ENCODE assay signal across 25 cellular contexts in the genomic region with DNA sequence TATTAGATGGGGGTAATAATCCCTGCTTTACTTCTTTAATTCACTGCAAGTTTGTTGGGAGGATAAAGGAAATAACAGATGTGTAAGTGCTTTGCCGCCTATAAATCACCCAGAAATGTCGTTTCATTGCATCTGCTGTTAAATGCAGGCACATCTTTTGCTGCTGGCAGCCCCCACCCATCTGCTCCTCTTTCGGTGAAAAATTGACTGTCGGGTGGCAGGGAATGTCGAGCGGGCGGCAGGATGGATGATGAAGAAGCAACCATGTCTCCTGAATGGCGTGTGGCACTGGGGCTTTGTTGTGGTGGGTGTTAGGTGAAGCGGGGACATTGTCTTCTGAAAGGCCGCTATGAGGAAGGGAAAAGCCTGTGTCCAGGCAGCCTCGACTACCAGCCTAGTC. TPM values are rescaled to one million over a fixed set of nuclear protein-coding genes. Genes with fewer than 3 reads are reported as not detected.
DNase-seq lines count a peak whose midpoint lies in the region; FAIRE-seq and TF ChIP-seq lines count a peak whose summit lies in the region.
"Had no signal": no experiment of that assay in that cellular context is flagged by ENCODE, and none has a peak within 500 bp of the region (broad histone marks: within the 10 kb centered on the region; RNA-seq: fewer than 3 reads in every experiment).

No MANE protein-coding gene starts in this region.

- H4K91ac ChIP-seq in H1 (replicated peaks; ENCODE audit: insufficient read length, low read length) = no peak overlapping the region

- TF ChIP-seq CTCF in H1 (IDR thresholded peaks at IDR 0.05; ENCODE audit: control extremely low read depth in 1 of 3, insufficient read depth in 1 of 3, low read depth in 1 of 3, low read length in 3 of 3) (no peak), GM10266 (IDR thresholded peaks at IDR 0.05; ENCODE audit: control insufficient read depth, insufficient read depth, low read depth, missing control alignments) (no peak), lower leg skin (IDR thresholded peaks at IDR 0.05) (no peak)

- no peak overlapping the region for H3K9ac ChIP-seq in H1 (replicated peaks in 1 of 4; ENCODE audit: extremely low read depth in 1 of 4, low read depth in 3 of 4, low read length in 3 of 4)
- H3K9ac ChIP-seq: GM23248 had no signal

- DNase-seq in DMS 273 (lab: John Stamatoyannopoulos, UW; ENCODE audit: unreplicated experiment) (peak; percentile 78), NCI-H2171 (lab: John Stamatoyannopoulos, UW) (peak; percentile 26), NCI-H82 (lab: John Stamatoyannopoulos, UW) (peak; percentile 98), H1 (ENCODE audit: low read depth in 1 of 2, low spot score in 2 of 2) (no peak), ecto neural progenitor cell (ENCODE audit: low spot score) (no peak), glomerular visceral epithelial cell (ENCODE audit: extremely low spot score) (no peak), GM10266 (ENCODE audit: extremely low spot score) (no peak), lower leg skin (ENCODE audit: low spot score in 2 of 2) (no peak)
- DNase-seq: AML-193; Caco-2; CD4-positive, alpha-beta T cell; DMS79 treated with DMSO at 0.1 percent for 48 hours; GF-D8; GM23248; HCEC 1CT; IMR-90 had no signal

- no peak overlapping the region for H3K56ac ChIP-seq in H1 (replicated peaks; ENCODE audit: insufficient read length, low read depth, low read length)

- no peak overlapping the region for H3K4me2 ChIP-seq in H1 (ENCODE audit: insufficient read depth in 1 of 2, low read depth in 2 of 2, low read length in 2 of 2)
- H3K4me2 ChIP-seq: A549 had no signal

- H3K9me3 ChIP-seq in H1 (ENCODE audit: insufficient read depth in 2 of 2, low read depth in 1 of 2, low read length in 1 of 2) = no peaks in the 10 kb centered on the region
- H3K9me3 ChIP-seq: A549, Caco-2 had no signal

- TF ChIP-seq RAD21 in H1 (IDR thresholded peaks at IDR 0.05 in 1 of 2, conservative IDR thresholded peaks at IDR 0.05 in 1 of 2; ENCODE audit: low read depth in 2 of 2, low read length in 2 of 2) = no peak

- H2BK5ac ChIP-seq in H1 (ENCODE audit: low read depth, low read length) = no peak overlapping the region

- no peak for FAIRE-seq in H1 (lab: Jason Lieb, UNC)
- FAIRE-seq: D721Med, GM12891, GM19239, H54, HTR-8/SVneo had no signal

- POLR2A ChIA-PET in H1 (lab: Charles Lee; ENCODE audit: partially characterized antibody) = no interaction called here

- no peaks in the 10 kb centered on the region for H4K20me1 ChIP-seq in H1 (replicated peaks in 1 of 2; ENCODE audit: control insufficient read depth in 1 of 2, insufficient read depth in 2 of 2, low read length in 2 of 2)

- peak overlapping the region; percentile 93; the same call in 1 of the 2 replicates for H2AFZ ChIP-seq in H1 (ENCODE audit: low read length)
- H2AFZ ChIP-seq: GM23248 had no signal

- no peaks in the 10 kb centered on the region for H3K36me3 ChIP-seq in H1 (ENCODE audit: control insufficient read depth in 2 of 4, insufficient read depth in 4 of 4, low read length in 3 of 4)

- WGBS in H1 (ENCODE audit: extremely low coverage in 1 of 2, insufficient coverage in 1 of 2, insufficient read length in 1 of 2, insufficient replicate concordance in 2 of 2, low coverage in 1 of 2, low lambda C conversion rate in 2 of 2, missing lambda C conversion rate in 1 of 2), 2 experiments = 92% methylated on average over 11 of the region's 11 CpGs; no CpG with 5 or more reads in 1 of the 2 experiments
- WGBS in lower leg skin, 2 donors = 81% methylated on average over 11 of the region's 11 CpGs

- H3K23me2 ChIP-seq in H1 (ENCODE audit: low read depth, low read length) = no peaks in the 10 kb centered on the region

- H3K4ac ChIP-seq in H1 (replicated peaks; ENCODE audit: insufficient read length, low read depth, low read length) = no peak overlapping the region

- TF ChIP-seq POLR2A in H1 (IDR thresholded peaks at IDR 0.05; ENCODE audit: control extremely low read depth in 1 of 2, low read depth in 2 of 2, low read length in 2 of 2) (no peak), lower leg skin (IDR thresholded peaks at IDR 0.05) (no peak)

- no peak overlapping the region for H4K5ac ChIP-seq in H1 (ENCODE audit: insufficient read length, low read depth, low read length)

- no peak for TF ChIP-seq EP300 in H1 (IDR thresholded peaks at IDR 0.05; ENCODE audit: borderline replicate concordance in 1 of 2, low read depth in 2 of 2, low read length in 2 of 2)

- H3K79me1 ChIP-seq in H1 (ENCODE audit: low read depth, low read length) = no peaks in the 10 kb centered on the region

- intact Hi-C loops in lower leg skin (cut with DNase I; ENCODE audit: low total_unique reads) = no loop called here

- H3K23ac ChIP-seq in H1 (ENCODE audit: insufficient read length) = no peak overlapping the region

- no peaks in the 10 kb centered on the region for H3K79me2 ChIP-seq in H1 (ENCODE audit: control insufficient read depth in 1 of 2, insufficient read depth in 2 of 2, low read length in 2 of 2)

- H2BK15ac ChIP-seq in H1 (ENCODE audit: low read length) = no peak overlapping the region

- no peak overlapping the region for H3K27ac ChIP-seq in H1 (ENCODE audit: low read depth, low read length)
- H3K27ac ChIP-seq: 22Rv1, A549, C4-2B, GM23248 had no signal

- no peak overlapping the region for H2AK5ac ChIP-seq in H1 (ENCODE audit: low read depth, low read length)

- H3K27me3 ChIP-seq in H1 (replicated peaks in 1 of 4; ENCODE audit: control insufficient read depth in 3 of 4, extremely low read depth in 1 of 4, insufficient read depth in 3 of 4, low read length in 3 of 4) = no peaks in the 10 kb centered on the region

- H4K8ac ChIP-seq in H1 (ENCODE audit: extremely low read depth, insufficient read depth, low read length) = peak overlapping the region; percentile 77; the same call in 1 of the 2 replicates

- H3K4me3 ChIP-seq in H1 (ENCODE audit: extremely low read depth in 1 of 4, insufficient read depth in 2 of 4, low read depth in 3 of 4, low read length in 4 of 4) = no peak overlapping the region
- no peak overlapping the region for H3K4me3 ChIP-seq in lower leg skin (ENCODE audit: low read depth, poor library complexity, severe bottlenecking)
- H3K4me3 ChIP-seq: A549, GM23248 had no signal

- no peak overlapping the region for H2BK12ac ChIP-seq in H1 (ENCODE audit: low read depth, low read length)

- H2BK120ac ChIP-seq in H1 (replicated peaks; ENCODE audit: low read depth, low read length) = no peak overlapping the region

- no peak overlapping the region for H2BK20ac ChIP-seq in H1 (ENCODE audit: low read length)

- CTCF ChIA-PET in H1 (lab: Charles Lee; ENCODE audit: partially characterized antibody) = interaction anchor here (0.9 to 1.1 kb wide), 2 partner anchors 21 to 23 kb away, joined by 3 to 5 read pairs; no protein-coding TSS in a partner anchor

- no peak overlapping the region for H3K18ac ChIP-seq in H1 (ENCODE audit: extremely low read depth, low read length)

- peaks cover 0 to 2% (median 0%) of the 10 kb centered on the region in 4 experiments; a peak in 1 of 7 replicates for H3K4me1 ChIP-seq in H1 (replicated peaks in 1 of 4; ENCODE audit: control insufficient read depth in 3 of 4, insufficient read depth in 4 of 4, low read length in 3 of 4)
- H3K4me1 ChIP-seq: A549, Caco-2 had no signal

- no peak overlapping the region for H3K14ac ChIP-seq in H1 (ENCODE audit: insufficient read length)

TF ChIP-seq in H1, 55 proteins besides CTCF, POLR2A, EP300 and RAD21:
- no peak for TF ChIP-seq ZNF274 (IDR thresholded peaks at IDR 0.05; ENCODE audit: borderline replicate concordance, extremely low read depth, low read length)
- TF ChIP-seq PHF8 (conservative IDR thresholded peaks at IDR 0.05; ENCODE audit: low read depth, low read length) = no peak
- TF ChIP-seq, protein P1, sequence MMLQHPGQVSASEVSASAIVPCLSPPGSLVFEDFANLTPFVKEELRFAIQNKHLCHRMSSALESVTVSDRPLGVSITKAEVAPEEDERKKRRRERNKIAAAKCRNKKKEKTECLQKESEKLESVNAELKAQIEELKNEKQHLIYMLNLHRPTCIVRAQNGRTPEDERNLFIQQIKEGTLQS (IDR thresholded peaks at IDR 0.05; ENCODE audit: insufficient read depth, low read depth, low read length) = no peak
- no peak for TF ChIP-seq SUZ12 (IDR thresholded peaks at IDR 0.05; ENCODE audit: low read length)
- no peak for TF ChIP-seq CEBPB (IDR thresholded peaks at IDR 0.05; ENCODE audit: low read depth, low read length)
- no peak for TF ChIP-seq RXRA (IDR thresholded peaks at IDR 0.05; ENCODE audit: insufficient read depth, low read depth, low read length)

RNA-seq across cellular contexts. Expression of a gene that starts 0.5 kb away (rescaled TPM):
- total RNA-seq in H1 (2021; fragmentation: NEBNext Ultra II Directional; extraction: Animal tissue kit (Norgen Biotek cat#: 25700)) = not detected in 2 replicates
- 0.12 TPM in 1 of 2 replicates, not detected in the other for polyA plus RNA-seq in H1 (2011; rRNA removed)
- polyA plus RNA-seq in H1 (2011; cell fraction: cytosol; rRNA removed) = 0.10 TPM
- not detected for polyA plus RNA-seq in H1 (2011; cell fraction: nucleus; rRNA removed)
- polyA plus RNA-seq in H1 (2012, experiment 1 of 2) = not detected in 4 replicates
- not detected for polyA plus RNA-seq in H1 (2012, experiment 2 of 2)
- polyA plus RNA-seq in H1 (2013, experiment 1 of 2) = not detected
- polyA plus RNA-seq in H1 (2013, experiment 2 of 2) = not detected
- not detected in 2 replicates for polyA minus RNA-seq in H1 (2011; rRNA and poly(A)+ RNA removed)
- not detected for polyA minus RNA-seq in H1 (2011; cell fraction: cytosol; rRNA and poly(A)+ RNA removed)
- polyA minus RNA-seq in H1 (2011; cell fraction: nucleus; rRNA and poly(A)+ RNA removed) = not detected
- not detected for total RNA-seq in lower leg skin
- total RNA-seq: Caco-2; CD4-positive, alpha-beta T cell; GM23248; IMR-90 had no signal
- polyA plus RNA-seq: A549, BJ, GM23248, IMR-90 had no signal

Comparison
In these comparisons a context has a peak if more than half of its experiments do, and no peak if none do; other contexts are left out.
1. DNase-seq: peak in DMS 273 (single experiment), NCI-H2171 (single experiment) and NCI-H82 (single experiment); none in H1 (0 of 2), ecto neural progenitor cell (single experiment), glomerular visceral epithelial cell (single experiment), GM10266 (single experiment) and lower leg skin (0 of 2).